ENCODE assay signal across 14 cellular contexts in the genomic region with DNA sequence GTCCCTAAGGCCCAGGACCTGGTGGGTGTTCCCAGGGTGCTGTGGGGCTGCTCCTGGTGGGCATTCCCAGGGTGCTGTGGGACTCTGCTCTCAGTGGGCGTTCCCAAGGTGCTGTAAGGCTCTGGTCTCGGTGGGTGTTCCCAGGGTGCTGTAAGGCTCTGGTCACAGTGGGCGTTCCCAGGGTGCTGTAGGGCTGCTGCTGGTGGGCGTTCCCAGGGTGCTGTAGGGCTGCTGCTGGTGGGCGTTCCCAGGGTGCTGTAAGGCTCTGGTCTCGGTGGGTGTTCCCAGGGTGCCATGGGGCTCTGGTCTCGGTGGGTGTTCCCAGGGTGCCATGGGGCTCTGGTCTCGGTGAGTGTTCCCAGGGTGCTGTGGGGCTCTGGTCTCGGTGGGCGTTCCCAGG. TPM values are rescaled to one million over a fixed set of nuclear protein-coding genes. Genes with fewer than 3 reads are reported as not detected.
"Had no signal": no experiment of that assay in that cellular context is flagged by ENCODE, and none has a peak within 500 bp of the region (broad histone marks: within the 10 kb centered on the region; RNA-seq: fewer than 3 reads in every experiment).

No MANE protein-coding gene starts in this region.

RNA-seq across cellular contexts. Expression of a gene that starts 57.3 kb away (rescaled TPM):
- total RNA-seq: cerebellum, colonic mucosa, dermis microvascular lymphatic vessel endothelial cell, glomerular endothelial cell, heart right ventricle, left colon, left lobe of liver, left ventricle myocardium inferior, liver, lower lobe of right lung, lung microvascular endothelial cell, mononuclear cell, mucosa of gallbladder had no signal
- polyA plus RNA-seq: keratinocyte had no signal
